ENCODE assay signal across 13 cellular contexts in genomic region chr4:38785901-38786402, GRCh38. TPM values are rescaled to one million over a fixed set of nuclear protein-coding genes. Genes with fewer than 3 reads are reported as not detected.
DNase-seq lines count a peak whose midpoint lies in the region; ATAC-seq, FAIRE-seq and TF ChIP-seq lines count a peak whose summit lies in the region.
"Had no signal": no experiment of that assay in that cellular context is flagged by ENCODE, and none has a peak within 500 bp of the region (broad histone marks: within the 10 kb centered on the region; RNA-seq: fewer than 3 reads in every experiment).

No MANE protein-coding gene starts in this region.

- TF ChIP-seq CTCF in OCI-LY1 (IDR thresholded peaks at IDR 0.05; ENCODE audit: low read length) (no peak), pancreas (IDR thresholded peaks at IDR 0.05) (no peak)

- ATAC-seq in activated CD4-positive, CD25-positive, alpha-beta regulatory T cell treated with anti-CD3 and anti-CD28 coated beads, Interleukin-2, amount 50 U/mL, for 24 hours, result peak; percentile 44 to 45
- ATAC-seq in HG02884 (IDR thresholded peaks at IDR 0.05; ENCODE audit: unreplicated experiment) (peak; percentile 68), pancreas (peak in 3 of 4 donors; percentile 11 to 44 (median 34)), HG03139 (IDR thresholded peaks at IDR 0.05; ENCODE audit: unreplicated experiment) (no peak)

- H3K79me2 ChIP-seq in OCI-LY1 (ENCODE audit: insufficient read depth, low read length), result peaks cover 15% of the 10 kb centered on the region

- H3K27ac ChIP-seq in OCI-LY1 (ENCODE audit: low read depth, low read length, poor library complexity, severe bottlenecking) (peak overlapping the region; percentile 54), pancreas (no peak overlapping the region)

- H2AFZ ChIP-seq in OCI-LY1 (ENCODE audit: low read length), result no peak overlapping the region

- FAIRE-seq in pancreas (lab: Jason Lieb, UNC), result no peak
- FAIRE-seq: A204.1 had no signal

- H3K4me2 ChIP-seq in OCI-LY1 (ENCODE audit: low read length), result no peak overlapping the region

- H3K4me1 ChIP-seq in OCI-LY1 (ENCODE audit: insufficient read depth, low read length, severe bottlenecking), result peaks cover 43% of the 10 kb centered on the region
- H3K4me1 ChIP-seq in pancreas, result peaks cover 0 to 20% (median 6%) of the 10 kb centered on the region in 3 donors

- H3K36me3 ChIP-seq in OCI-LY1 (ENCODE audit: insufficient read depth, low read length) (peaks cover 2% of the 10 kb centered on the region; the same call in 1 of the 2 replicates), pancreas (no peaks in the 10 kb centered on the region)

- H4K20me1 ChIP-seq in OCI-LY1 (ENCODE audit: insufficient read depth, low read length), result no peaks in the 10 kb centered on the region

- no peak overlapping the region for H3K9ac ChIP-seq in OCI-LY1 (ENCODE audit: low read length)

- intact Hi-C loops in pancreas (cut with DNase I), result no loop called here

- 91 to 98% methylated on average over 8 of the region's 8 CpGs for WGBS in pancreas, 2 donors

- DNase-seq in activated CD4-positive, CD25-positive, alpha-beta regulatory T cell (lab: John Stamatoyannopoulos, UW), result no peak
- DNase-seq in pancreas (no peak), kidney tubule cell (ENCODE audit: low spot score) (no peak), DMS153 treated with DMSO at 0.1 percent for 48 hours (lab: John Stamatoyannopoulos, UW; ENCODE audit: unreplicated experiment) (no peak)
- DNase-seq: activated naive CD4-positive, alpha-beta T cell treated with Interleukin-2 at 50 U/mL for 16 hours had no signal

- H3K27me3 ChIP-seq in OCI-LY1 (ENCODE audit: insufficient read depth, low read length), result no peaks in the 10 kb centered on the region
- no peaks in the 10 kb centered on the region for H3K27me3 ChIP-seq in pancreas

- no peaks in the 10 kb centered on the region for H3K9me2 ChIP-seq in OCI-LY1 (ENCODE audit: low read depth, low read length)

- peaks cover 8% of the 10 kb centered on the region; the same call in 1 of the 2 replicates for H3K9me3 ChIP-seq in OCI-LY1 (ENCODE audit: low read length)
- no peaks in the 10 kb centered on the region for H3K9me3 ChIP-seq in pancreas

- no peaks in the 10 kb centered on the region for H3F3A ChIP-seq in OCI-LY1 (ENCODE audit: insufficient read depth, low read length)

- H3K4me3 ChIP-seq in OCI-LY1 (ENCODE audit: low read depth, low read length, poor library complexity, severe bottlenecking) (no peak overlapping the region), pancreas (no peak overlapping the region)

RNA-seq across cellular contexts. Expression of gene TLR10, which starts 3.2 kb away (rescaled TPM):
- total RNA-seq in pancreas, result 1 to 10 TPM in 1 of 6 donors, under 1 TPM in 4, not detected in 1; 0.04 to 1.2 (median 0.20) TPM
- under 1 TPM; 0.08 to 0.12 TPM for polyA plus RNA-seq in pancreas
- total RNA-seq: epithelial cell of proximal tubule, MCF 10A, myocyte had no signal

RNA-seq across cellular contexts. Expression of gene TLR1, which starts 18.6 kb away (rescaled TPM):
- 10 to 100 TPM in 2 of 6 donors, 1 to 10 TPM in 4; 3.7 to 25.3 (median 7.4) TPM for total RNA-seq in pancreas
- polyA plus RNA-seq in pancreas, result 1 to 10 TPM; 1.3 to 1.4 TPM
